16 cellular contexts compared by ENCODE assay signal in genomic region chr9:134784612-134785305, GRCh38.
A peak's percentile ranks its signal among the peaks of the same experiment; 100 is the strongest.
DNase-seq lines count a peak whose midpoint lies in the region; ATAC-seq and TF ChIP-seq lines count a peak whose summit lies in the region.
"Had no signal": no experiment of that assay in that cellular context is flagged by ENCODE, and none has a peak within 500 bp of the region (broad histone marks: within the 10 kb centered on the region; RNA-seq: fewer than 3 reads in every experiment).

No MANE protein-coding gene starts in this region.

- H3K27ac ChIP-seq in left ventricle myocardium inferior (replicated peaks): peak overlapping the region; percentile 66
- peak overlapping the region; percentile 36 for H3K27ac ChIP-seq in ectodermal cell (ENCODE audit: insufficient read depth, low read depth, low read length, poor library complexity, severe bottlenecking)
- H3K27ac ChIP-seq in neuronal stem cell (replicated peaks; ENCODE audit: low read length): peak overlapping the region; percentile 65
- H3K27ac ChIP-seq in vagina: peak overlapping the region; percentile 35
- H3K27ac ChIP-seq: C4-2B had no signal

- no peak overlapping the region for H2BK120ac ChIP-seq in neuronal stem cell (ENCODE audit: low read depth, low read length)

- TF ChIP-seq CTCF in left ventricle myocardium inferior (IDR thresholded peaks at IDR 0.05; ENCODE audit: borderline replicate concordance) (no peak), vagina (IDR thresholded peaks at IDR 0.05) (no peak)

- intact Hi-C loops in left ventricle myocardium inferior (cut with micrococcal nuclease): no loop called here
- intact Hi-C loops in cardiac septum (cut with DNase I): loop anchor here (10.0 kb wide), 1 partner anchor 300 kb away; the partner anchor contains the start of gene OLFM1
- intact Hi-C loops in vagina (cut with DNase I): no loop called here

- 76 to 77% methylated on average over 23 of the region's 23 CpGs for WGBS in ectodermal cell, 2 experiments
- no CpG with 5 or more reads among the region's 23 CpGs for WGBS in neuronal stem cell (ENCODE audit: extremely low coverage in 2 of 2, insufficient read length in 2 of 2, insufficient replicate concordance in 1 of 2), 2 donors

- peaks cover 2% of the 10 kb centered on the region for H3K79me1 ChIP-seq in neuronal stem cell (ENCODE audit: low read depth, low read length)

- H4K91ac ChIP-seq in neuronal stem cell (ENCODE audit: low read depth, low read length, poor library complexity): no peak overlapping the region

- TF ChIP-seq POLR2A in vagina (IDR thresholded peaks at IDR 0.05): no peak

- no peak overlapping the region for H3K4ac ChIP-seq in neuronal stem cell (ENCODE audit: low read length)

- H3K4me2 ChIP-seq in neuronal stem cell (ENCODE audit: insufficient read depth, low read length, poor library complexity, severe bottlenecking): no peak overlapping the region

- no peak overlapping the region for H3K23ac ChIP-seq in neuronal stem cell (ENCODE audit: low read depth, low read length, poor library complexity)

- peak overlapping the region; percentile 53 for H2AK5ac ChIP-seq in neuronal stem cell (ENCODE audit: low read depth, low read length)

- no peak overlapping the region for H3K14ac ChIP-seq in neuronal stem cell (ENCODE audit: low read length)

- no peak overlapping the region for H3K9ac ChIP-seq in neuronal stem cell (ENCODE audit: low read depth, low read length, poor library complexity)

- H3K9me3 ChIP-seq in left ventricle myocardium inferior (replicated peaks) (no peaks in the 10 kb centered on the region), ectodermal cell (ENCODE audit: control insufficient read depth, low read length) (no peaks in the 10 kb centered on the region), neuronal stem cell (replicated peaks in 1 of 2; ENCODE audit: control insufficient read depth in 2 of 2, insufficient read depth in 1 of 2, low read depth in 1 of 2, low read length in 2 of 2) (no peaks in the 10 kb centered on the region), vagina (no peaks in the 10 kb centered on the region)

- H3K4me3 ChIP-seq in left ventricle myocardium inferior (peak overlapping the region; percentile 17), ectodermal cell (ENCODE audit: insufficient read depth, low read depth, low read length) (no peak overlapping the region), neuronal stem cell (ENCODE audit: low read length in 2 of 2) (no peak overlapping the region), vagina (no peak overlapping the region)

- H2AFZ ChIP-seq in neuronal stem cell (ENCODE audit: low read length): no peak overlapping the region

- H3K4me1 ChIP-seq in left ventricle myocardium inferior (peaks cover 54% of the 10 kb centered on the region), ectodermal cell (ENCODE audit: control insufficient read depth, insufficient read depth, low read length) (peaks cover 19% of the 10 kb centered on the region), neuronal stem cell (ENCODE audit: control insufficient read depth in 2 of 2, insufficient read depth in 1 of 2, low read depth in 1 of 2, low read length in 2 of 2) (peaks cover 0 to 14% of the 10 kb centered on the region in 2 donors), vagina (peaks cover 13% of the 10 kb centered on the region)

- no peak overlapping the region for H2BK15ac ChIP-seq in neuronal stem cell (ENCODE audit: low read length)

- H3K27me3 ChIP-seq in left ventricle myocardium inferior (ENCODE audit: low read depth) (no peaks in the 10 kb centered on the region), ectodermal cell (ENCODE audit: control insufficient read depth, insufficient read depth, low read length, poor library complexity, severe bottlenecking) (no peaks in the 10 kb centered on the region), neuronal stem cell (ENCODE audit: control insufficient read depth in 3 of 3, insufficient read depth in 3 of 3, low read depth in 1 of 3, low read length in 3 of 3) (peaks cover 0 to 36% (median 0%) of the 10 kb centered on the region in 3 experiments), vagina (no peaks in the 10 kb centered on the region)

- no peak overlapping the region for H2BK5ac ChIP-seq in neuronal stem cell (ENCODE audit: low read length)

- H3K36me3 ChIP-seq in left ventricle myocardium inferior: peaks cover 13% of the 10 kb centered on the region
- no peaks in the 10 kb centered on the region for H3K36me3 ChIP-seq in ectodermal cell (ENCODE audit: control insufficient read depth, insufficient read depth, low read length)
- no peaks in the 10 kb centered on the region for H3K36me3 ChIP-seq in neuronal stem cell (replicated peaks in 1 of 2; ENCODE audit: control insufficient read depth in 2 of 2, insufficient read depth in 2 of 2, low read length in 2 of 2)
- peaks cover 0 to 29% of the 10 kb centered on the region in 2 donors for H3K36me3 ChIP-seq in vagina

- no peak for ATAC-seq in GM21723 (IDR thresholded peaks at IDR 0.05; ENCODE audit: unreplicated experiment)

- H2BK12ac ChIP-seq in neuronal stem cell (ENCODE audit: low read length): no peak overlapping the region

- no peak overlapping the region for H4K8ac ChIP-seq in neuronal stem cell (ENCODE audit: low read depth, low read length)

- peak overlapping the region; percentile 32 for H3K18ac ChIP-seq in neuronal stem cell (ENCODE audit: low read length)

- DNase-seq in left ventricle myocardium inferior: no peak
- no peak for DNase-seq in cardiac septum (ENCODE audit: low spot score)
- no peak for DNase-seq in neuronal stem cell (ENCODE audit: low spot score)
- no peak for DNase-seq in vagina (ENCODE audit: extremely low spot score in 2 of 2)
- DNase-seq in NCI-H146 treated with DMSO at 0.1 percent for 48 hours (lab: John Stamatoyannopoulos, UW; ENCODE audit: unreplicated experiment): no peak
- no peak for DNase-seq in AG08396 (ENCODE audit: low spot score)
- DNase-seq: 8988T, DMS153, EL, NCI-H1417 treated with DMSO at 0.1 percent for 48 hours, NCI-H2029 treated with DMSO at 0.1 percent for 48 hours, NCI-H510A treated with DMSO at 0.1 percent for 48 hours, OCI-M1 had no signal
